In genomic region chr1:10074059-10074854, GRCh38 we compare ENCODE assay signal across 8 cellular contexts. TPM values are rescaled to one million over a fixed set of nuclear protein-coding genes. Genes with fewer than 3 reads are reported as not detected.
DNase-seq lines count a peak whose midpoint lies in the region; ATAC-seq and TF ChIP-seq lines count a peak whose summit lies in the region.

No MANE protein-coding gene starts in this region.

- H3K4me3 ChIP-seq in choroid plexus epithelial cell (ENCODE audit: low read depth, low read length) (no peak overlapping the region), mucosa of descending colon (no peak overlapping the region)

- no peaks in the 10 kb centered on the region for H3K36me3 ChIP-seq in mucosa of descending colon (ENCODE audit: low read depth)

- H3K4me1 ChIP-seq in mucosa of descending colon (ENCODE audit: low read depth): peaks cover 3% of the 10 kb centered on the region

- peak; percentile 74 for ATAC-seq in HG03097 (IDR thresholded peaks at IDR 0.05; ENCODE audit: low FRiP score, unreplicated experiment)
- ATAC-seq in activated CD4-positive, CD25-positive, alpha-beta regulatory T cell treated with anti-CD3 and anti-CD28 coated beads, Interleukin-2, amount 50 U/mL, for 24 hours: peak; percentile 100
- peak; percentile 71 for ATAC-seq in mucosa of descending colon
- no peak for ATAC-seq in GM19395 (IDR thresholded peaks at IDR 0.05; ENCODE audit: unreplicated experiment)

- no peaks in the 10 kb centered on the region for H3K9me3 ChIP-seq in mucosa of descending colon

- TF ChIP-seq CTCF in choroid plexus epithelial cell (conservative IDR thresholded peaks at IDR 0.05; ENCODE audit: low read depth, low read length) (no peak), mucosa of descending colon (IDR thresholded peaks at IDR 0.05) (no peak)

- intact Hi-C loops in mucosa of descending colon (cut with DNase I, micrococcal nuclease): no loop called here

- DNase-seq in CD1c-positive myeloid dendritic cell (ENCODE audit: extremely low spot score): peak; percentile 86
- peak; percentile 97 for DNase-seq in choroid plexus epithelial cell (ENCODE audit: low read depth)
- DNase-seq in mucosa of descending colon: peak in 1 of 3 donors; percentile 49
- peak; percentile 33 for DNase-seq in stimulated activated CD8-positive, alpha-beta memory T cell treated with anti-CD3 and anti-CD28 coated beads, Interleukin-7, amount 100 ng/mL, for 24 hours (ENCODE audit: low read depth)
- no peak for DNase-seq in NCI-H1694 treated with DMSO at 0.1 percent for 48 hours (lab: John Stamatoyannopoulos, UW)

RNA-seq across cellular contexts. Expression of gene UBE4B, which starts 41.5 kb away (rescaled TPM):
- total RNA-seq in mucosa of descending colon: 10 to 100 TPM; 40.7 to 66.2 (median 41.4) TPM
